20 cellular contexts compared by ENCODE assay signal in the genomic region with DNA sequence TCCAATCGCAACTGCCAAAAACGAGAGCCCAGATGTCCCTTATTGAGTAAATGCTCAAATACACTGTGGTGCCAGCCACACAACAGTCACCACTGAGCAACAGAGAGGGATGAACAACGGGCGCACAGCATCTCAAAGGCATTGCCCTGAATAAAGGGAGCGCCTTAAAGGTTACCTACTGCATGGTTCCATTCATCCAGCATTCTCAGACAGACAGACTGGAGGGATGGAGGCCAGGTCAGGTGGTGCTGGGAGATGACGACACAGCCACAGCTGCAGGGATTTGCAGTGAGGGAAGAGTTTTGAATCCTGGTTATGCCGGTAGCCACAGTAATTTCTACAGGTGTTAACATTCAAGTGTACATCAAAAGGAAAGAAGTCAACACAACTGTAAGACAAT.
"Had no signal": no experiment of that assay in that cellular context is flagged by ENCODE, and none has a peak within 500 bp of the region (broad histone marks: within the 10 kb centered on the region; RNA-seq: fewer than 3 reads in every experiment).

No MANE protein-coding gene starts in this region.

- H3K9ac ChIP-seq: neural progenitor cell had no signal

- H3K36me3 ChIP-seq: left ventricle myocardium inferior, neural progenitor cell, ovary, prostate gland, sigmoid colon, spleen, tibial nerve, uterus had no signal

- ATAC-seq: natural killer cell; right cardiac atrium; stimulated activated effector memory CD8-positive, alpha-beta T cell treated with anti-CD3 and anti-CD28 coated beads, Interleukin-12 subunit alpha, Interleukin-12 subunit beta, amount 100 ng/mL, for 72 hours had no signal

- H3K27ac ChIP-seq: hepatocyte, left ventricle myocardium inferior, neural progenitor cell, ovary, prostate gland, sigmoid colon, spleen, uterus had no signal

- H3K4me3 ChIP-seq: hepatocyte, left ventricle myocardium inferior, lung, neural progenitor cell, ovary, prostate gland, sigmoid colon, spleen, uterus had no signal

- H3K4me2 ChIP-seq: neural progenitor cell had no signal

- H3K9me3 ChIP-seq: left ventricle myocardium inferior, ovary, prostate gland, sigmoid colon, spleen, tibial nerve, uterus had no signal

- H3K27me3 ChIP-seq: ovary, sigmoid colon, spleen, tibial nerve, uterus had no signal

- H2AFZ ChIP-seq: hepatocyte, neural progenitor cell had no signal

- H3K4me1 ChIP-seq: prostate gland, sigmoid colon, uterus had no signal

- DNase-seq: islet precursor cell; left ventricle myocardium inferior; naive B cell; natural killer cell; nephron progenitor cell; ovary; retina; right cardiac atrium; sigmoid colon; small intestine; spleen; stimulated activated CD4-positive, alpha-beta T cell treated with anti-CD3 and anti-CD28 coated beads, Interleukin-4, amount 100 ng/mL, for 24 hours; stimulated activated naive CD4-positive, alpha-beta T cell; uterus had no signal
